19 cellular contexts compared by ENCODE assay signal in the genomic region with DNA sequence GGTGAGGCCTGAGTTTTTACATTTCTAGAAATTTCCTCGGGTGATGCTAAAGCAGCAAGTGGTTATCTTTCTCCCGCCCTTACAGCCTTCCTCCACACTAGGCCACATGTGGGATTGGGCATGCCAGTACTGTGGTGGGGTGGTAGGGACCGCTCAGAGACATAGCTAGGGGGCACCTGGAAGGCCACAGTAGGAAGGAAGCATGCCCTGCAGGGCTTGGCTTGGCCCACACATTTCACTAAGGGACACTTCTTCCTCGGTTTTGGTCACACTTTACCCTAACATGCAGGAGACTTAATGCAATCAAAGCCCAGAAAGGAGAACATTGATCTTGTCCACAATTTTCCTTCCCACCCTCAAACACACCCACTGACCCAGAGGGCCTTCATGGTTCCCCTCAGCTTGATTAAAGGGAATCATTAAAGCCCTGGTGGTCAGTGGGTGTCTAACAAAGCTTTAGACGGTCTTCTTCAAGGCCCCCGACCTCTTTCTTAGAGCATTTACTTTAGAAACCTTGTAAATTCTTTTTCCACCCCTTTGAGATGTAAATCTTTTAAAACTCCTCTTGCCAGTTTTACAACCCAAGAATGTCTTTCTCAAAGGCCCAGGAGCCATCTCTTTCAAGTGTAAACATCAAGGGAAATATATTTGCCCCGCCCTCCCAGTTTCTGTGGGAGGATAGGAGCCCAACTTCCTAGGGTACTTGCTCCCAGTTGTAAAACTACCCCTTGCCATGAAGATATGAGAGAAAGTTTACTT.
DNase-seq lines count a peak whose midpoint lies in the region; ATAC-seq and TF ChIP-seq lines count a peak whose summit lies in the region.
"Had no signal": no experiment of that assay in that cellular context is flagged by ENCODE, and none has a peak within 500 bp of the region (broad histone marks: within the 10 kb centered on the region; RNA-seq: fewer than 3 reads in every experiment).

No MANE protein-coding gene starts in this region.

- DNase-seq in H9 (peak; percentile 54), WTC11 (ENCODE audit: low spot score) (peak; percentile 58), iPS-NIHi11 (ENCODE audit: low spot score) (peak; percentile 45), neural progenitor cell (ENCODE audit: low spot score) (no peak), NOMO-1 (lab: John Stamatoyannopoulos, UW; ENCODE audit: unreplicated experiment in 2 of 2) (no peak), substantia nigra (lab: John Stamatoyannopoulos, UW) (no peak), HUDEP-2 (lab: John Stamatoyannopoulos, UW; ENCODE audit: unreplicated experiment in 76 of 76) (no peak)
- DNase-seq: C1 segment of cervical spinal cord; DMS79; HCEC 1CT; MV-4-11; NCI-H187 treated with DMSO at 0.1 percent for 48 hours; NCI-H345; NK-92 treated with Interleukin-12 subunit alpha and Interleukin-12 subunit beta, amount 100 ng/mL, for 24 hours; OCI-M1; SHP77 had no signal

- H4K8ac ChIP-seq in H9 (replicated peaks; ENCODE audit: insufficient read length, low read depth, low read length) = no peak overlapping the region

- H3K9me3 Mint-ChIP-seq in H9 = peaks cover 9 to 19% of the 10 kb centered on the region in 2 experiments
- H3K9me3 Mint-ChIP-seq in WTC11 = peaks cover 13% of the 10 kb centered on the region
- H3K9me3 Mint-ChIP-seq in neural progenitor cell = peaks cover 5% of the 10 kb centered on the region

- H2BK120ac ChIP-seq in H9 (ENCODE audit: low read depth, low read length, poor library complexity, severe bottlenecking) = no peak overlapping the region

- H3K79me1 ChIP-seq in H9 (ENCODE audit: insufficient read depth, low read depth, low read length, poor library complexity, severe bottlenecking) = no peaks in the 10 kb centered on the region

- H3F3A ChIP-seq in neural progenitor cell (ENCODE audit: low read depth) = peaks cover 10% of the 10 kb centered on the region

- H3K9ac ChIP-seq in H9 (ENCODE audit: extremely low read depth, insufficient read length, low read length) = no peak overlapping the region
- no peak overlapping the region for H3K9ac ChIP-seq in neural progenitor cell
- H3K9ac ChIP-seq: KMS-11 had no signal

- no peak overlapping the region for H3K23ac ChIP-seq in H9 (ENCODE audit: insufficient read length, low read depth, low read length)

- POLR2A ChIA-PET in WTC11 (lab: Charles Lee) = no interaction called here

- no peaks in the 10 kb centered on the region for H3K23me2 ChIP-seq in H9 (ENCODE audit: insufficient read length, low read depth, low read length, poor library complexity, severe bottlenecking)

- TF ChIP-seq CTCF in H9 (conservative IDR thresholded peaks at IDR 0.05) (peak; percentile 21; the same call in 1 of the 3 replicates), WTC11 (IDR thresholded peaks at IDR 0.05) (no peak), neural progenitor cell (IDR thresholded peaks at IDR 0.05) (no peak)

- H3K4me3 ChIP-seq in neural progenitor cell = no peak overlapping the region
- H3K4me3 ChIP-seq: SK-N-MC had no signal

- no peak overlapping the region for H3K14ac ChIP-seq in H9 (ENCODE audit: insufficient read depth, low read length)

- H4K20me1 ChIP-seq in H9 (ENCODE audit: control insufficient read depth, insufficient read depth, insufficient read length) = no peaks in the 10 kb centered on the region
- no peaks in the 10 kb centered on the region for H4K20me1 ChIP-seq in neural progenitor cell (ENCODE audit: low read depth)

- no CpG with 5 or more reads among the region's 7 CpGs for WGBS in H9 (ENCODE audit: extremely low coverage, insufficient read length, low lambda C conversion rate)

- CTCF ChIA-PET in WTC11 (lab: Charles Lee) = no interaction called here

- peak; percentile 88 for ATAC-seq in WTC11
- no peak for ATAC-seq in HG03039 (IDR thresholded peaks at IDR 0.05; ENCODE audit: unreplicated experiment)

- 0 out of 2 replicates have a peak, but pooled peaks cover 2% of the 10 kb centered on the region for H3K4me1 ChIP-seq in H9 (ENCODE audit: insufficient read depth, low read length)
- H3K4me1 ChIP-seq in neural progenitor cell = peaks cover 31% of the 10 kb centered on the region

- H3K27me3 ChIP-seq in H9 (ENCODE audit: insufficient read depth, low read length) = peaks cover 62% of the 10 kb centered on the region
- peaks cover 29% of the 10 kb centered on the region for H3K27me3 ChIP-seq in neural progenitor cell

- no peak overlapping the region for H3K4me3 Mint-ChIP-seq in H9
- H3K4me3 Mint-ChIP-seq in WTC11 = no peak overlapping the region
- H3K4me3 Mint-ChIP-seq in neural progenitor cell = no peak overlapping the region

- H3K36me3 Mint-ChIP-seq in H9 (ENCODE audit: insufficient read depth in 1 of 3, low read depth in 3 of 3) = peaks cover 3 to 21% (median 6%) of the 10 kb centered on the region in 3 experiments; a peak in 5 of 7 replicates
- H3K36me3 Mint-ChIP-seq in WTC11 = peaks cover 13% of the 10 kb centered on the region
- H3K36me3 Mint-ChIP-seq in neural progenitor cell = no peaks in the 10 kb centered on the region

- H3K4me1 Mint-ChIP-seq in H9 (peaks cover 33 to 34% of the 10 kb centered on the region in 2 experiments), WTC11 (peaks cover 31% of the 10 kb centered on the region), neural progenitor cell (peaks cover 57% of the 10 kb centered on the region)

- H3K36me3 ChIP-seq in neural progenitor cell = no peaks in the 10 kb centered on the region

- no peak overlapping the region for H3K18ac ChIP-seq in H9 (ENCODE audit: insufficient read length, low read depth, low read length)

- H2BK20ac ChIP-seq in H9 (ENCODE audit: low read depth, low read length, poor library complexity, severe bottlenecking) = no peak overlapping the region

- H3K27ac Mint-ChIP-seq in H9 (no peak overlapping the region; a peak in 1 of 7 replicates), WTC11 (no peak overlapping the region), neural progenitor cell (peak overlapping the region; percentile 78)

- no peak overlapping the region for H2BK5ac ChIP-seq in H9 (ENCODE audit: insufficient read length, low read length)

- H3K79me2 ChIP-seq in H9 (ENCODE audit: insufficient read depth, low read length) (no peaks in the 10 kb centered on the region), neural progenitor cell (ENCODE audit: low read depth) (no peaks in the 10 kb centered on the region)

- H2BK15ac ChIP-seq in H9 (ENCODE audit: low read depth, low read length) = no peak overlapping the region

- H3K4me2 ChIP-seq in H9 (ENCODE audit: insufficient read depth, insufficient read length, low read length) (no peak overlapping the region), neural progenitor cell (no peak overlapping the region)
- H3K4me2 ChIP-seq: KMS-11 had no signal

- H3K27ac ChIP-seq in H9 (ENCODE audit: insufficient read length, low read depth, low read length) = no peak overlapping the region
- H3K27ac ChIP-seq in neural progenitor cell = no peak overlapping the region
- no peak overlapping the region for H3K27ac ChIP-seq in substantia nigra (ENCODE audit: low read depth, low read length, poor library complexity, severe bottlenecking)
- H3K27ac ChIP-seq: KMS-11, SK-N-MC had no signal

- H3K27me3 Mint-ChIP-seq in H9 (ENCODE audit: low read depth) (peaks cover 97% of the 10 kb centered on the region), WTC11 (ENCODE audit: low read depth) (peaks cover 99% of the 10 kb centered on the region), neural progenitor cell (ENCODE audit: insufficient read depth, low read depth) (peaks cover 2% of the 10 kb centered on the region)

- H2AK5ac ChIP-seq in H9 (ENCODE audit: insufficient read length, low read length) = no peak overlapping the region

- no peak overlapping the region for H3K4ac ChIP-seq in H9 (ENCODE audit: low read depth, low read length)

- no peak overlapping the region for H4K5ac ChIP-seq in H9 (ENCODE audit: insufficient read length, low read depth, low read length)

- H3K9me3 ChIP-seq in H9 (ENCODE audit: control insufficient read depth, low read depth, low read length) = no peaks in the 10 kb centered on the region
- H3K9me3 ChIP-seq in neural progenitor cell (ENCODE audit: low read depth) = no peaks in the 10 kb centered on the region

- H2BK12ac ChIP-seq in H9 (ENCODE audit: insufficient read length, low read depth, low read length) = no peak overlapping the region

- no peak overlapping the region for H4K91ac ChIP-seq in H9 (ENCODE audit: insufficient read length, low read depth, low read length)

- no peak overlapping the region for H3T11ph ChIP-seq in H9 (ENCODE audit: low read length)

- H2AFZ ChIP-seq in H9 (ENCODE audit: low read length) = no peak overlapping the region
- H2AFZ ChIP-seq in neural progenitor cell (replicated peaks) = no peak overlapping the region

- H3K56ac ChIP-seq in H9 (ENCODE audit: insufficient read length, low read depth, low read length) = no peak overlapping the region

TF ChIP-seq in WTC11, 78 proteins besides CTCF, POLR2A, EP300 and RAD21:
- TF ChIP-seq SP1 (CRISPR knock-in tag; conservative IDR thresholded peaks at IDR 0.05) (0 out of 2 replicates have a peak, but pooled peaks have one; percentile 54), TEAD1 (CRISPR knock-in tag; IDR thresholded peaks at IDR 0.05) (peak; percentile 70; the same call in 1 of the 2 replicates), FOXK1 (CRISPR knock-in tag; IDR thresholded peaks at IDR 0.05) (peak; percentile 67; the same call in 1 of the 2 replicates), GRHL2 (CRISPR knock-in tag; IDR thresholded peaks at IDR 0.05; ENCODE audit: insufficient replicate concordance, severe bottlenecking) (no peak)
- TF ChIP-seq, protein P1, sequence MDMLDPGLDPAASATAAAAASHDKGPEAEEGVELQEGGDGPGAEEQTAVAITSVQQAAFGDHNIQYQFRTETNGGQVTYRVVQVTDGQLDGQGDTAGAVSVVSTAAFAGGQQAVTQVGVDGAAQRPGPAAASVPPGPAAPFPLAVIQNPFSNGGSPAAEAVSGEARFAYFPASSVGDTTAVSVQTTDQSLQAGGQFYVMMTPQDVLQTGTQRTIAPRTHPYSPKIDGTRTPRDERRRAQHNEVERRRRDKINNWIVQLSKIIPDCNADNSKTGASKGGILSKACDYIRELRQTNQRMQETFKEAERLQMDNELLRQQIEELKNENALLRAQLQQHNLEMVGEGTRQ (CRISPR knock-in tag; IDR thresholded peaks at IDR 0.05) = no peak

Comparison
In these comparisons a context has a peak if more than half of its experiments do, and no peak if none do; other contexts are left out.
1. DNase-seq: peak in H9 (single experiment), WTC11 (single experiment) and iPS-NIHi11 (single experiment); none in neural progenitor cell (single experiment), NOMO-1 (0 of 2), substantia nigra (0 of 49) and HUDEP-2 (0 of 76).